Comparison of ENCODE assay signal across 9 cellular contexts in the genomic region with DNA sequence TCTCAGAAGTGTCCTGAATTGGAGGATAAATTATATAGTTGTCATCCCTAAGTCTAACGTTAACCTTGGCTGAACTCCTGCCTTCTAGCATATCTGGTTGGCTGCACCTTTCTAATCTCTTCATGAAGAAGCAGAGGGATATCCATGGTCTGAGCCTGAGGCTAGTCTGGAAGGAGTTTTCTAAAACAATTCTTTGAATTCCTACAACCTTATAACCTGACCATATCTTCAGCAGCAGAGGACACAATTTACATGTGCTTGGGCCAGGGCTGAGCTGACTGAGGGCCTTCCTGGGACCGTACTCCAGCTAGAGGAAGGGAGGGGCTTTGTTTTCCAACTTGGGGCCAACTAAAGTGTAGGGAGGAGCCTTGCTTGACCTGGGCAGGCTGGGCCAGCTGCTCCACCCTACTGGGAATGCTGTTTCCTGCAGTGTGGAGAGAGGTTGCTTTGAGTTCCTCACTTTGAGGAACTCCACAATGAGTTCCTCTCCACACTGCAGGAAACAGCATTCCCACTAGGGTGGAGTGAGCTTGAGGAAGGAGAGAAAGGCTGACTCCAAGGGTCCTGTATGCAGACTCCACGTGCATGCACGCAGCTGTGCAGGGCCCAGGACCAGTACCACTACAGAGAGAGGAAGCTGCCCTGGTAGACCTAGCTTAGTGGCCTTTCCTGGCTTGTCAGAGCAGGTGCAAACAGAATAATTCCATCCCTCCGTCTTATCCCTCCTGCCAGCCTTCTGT. TPM values are rescaled to one million over a fixed set of nuclear protein-coding genes. Genes with fewer than 3 reads are reported as not detected.
DNase-seq lines count a peak whose midpoint lies in the region; ATAC-seq and TF ChIP-seq lines count a peak whose summit lies in the region.
"Had no signal": no experiment of that assay in that cellular context is flagged by ENCODE, and none has a peak within 500 bp of the region (broad histone marks: within the 10 kb centered on the region; RNA-seq: fewer than 3 reads in every experiment).

No MANE protein-coding gene starts in this region.

- H3K27me3 ChIP-seq in heart left ventricle (no peaks in the 10 kb centered on the region), psoas muscle (ENCODE audit: insufficient read depth in 3 of 3, low read length in 2 of 3) (no peaks in the 10 kb centered on the region), Karpas-422 (ENCODE audit: low read length) (no peaks in the 10 kb centered on the region)

- H2AFZ ChIP-seq in Karpas-422 (ENCODE audit: low read length): no peak overlapping the region

- no peaks in the 10 kb centered on the region for H4K20me1 ChIP-seq in Karpas-422 (ENCODE audit: insufficient read depth, low read depth, low read length)

- no peak overlapping the region; the same call in 1 of the 2 replicates for H3K4me3 Mint-ChIP-seq in WTC11
- H3K4me3 Mint-ChIP-seq: T-helper 1 cell treated with Interleukin-12 subunit alpha and Interleukin-12 subunit beta and Interleukin-4 antibody, amounts not matched to agents 30 μg/mL and 1 μg/mL, for 36 hours had no signal

- H3K27ac ChIP-seq in heart left ventricle (peak overlapping the region; percentile 12 to 74 (median 60)), psoas muscle (peak overlapping the region; percentile 48), Karpas-422 (ENCODE audit: low read length) (no peak overlapping the region)

- peaks cover 32% of the 10 kb centered on the region for H3K4me1 Mint-ChIP-seq in WTC11

- POLR2A ChIA-PET in WTC11 (lab: Charles Lee): interaction anchor here (0.8 to 1.3 kb wide), 4 partner anchors 11 to 55 kb away, joined by 3 to 5 read pairs (median 3); a partner anchor contains a TSS

- H3K27me3 Mint-ChIP-seq in WTC11 (ENCODE audit: low read depth): no peaks in the 10 kb centered on the region

- ATAC-seq in WTC11: peak; percentile 60
- peak; percentile 71 to 92 (median 80) for ATAC-seq in heart left ventricle
- ATAC-seq in psoas muscle: peak; percentile 11 to 43 (median 36)
- no peak for ATAC-seq in GM19351 (IDR thresholded peaks at IDR 0.05; ENCODE audit: unreplicated experiment)

- CTCF ChIA-PET in WTC11 (lab: Charles Lee): interaction anchor here (0.5 to 3.0 kb wide), 7 partner anchors 10 to 158 kb away, joined by 3 to 19 read pairs (median 4); a partner anchor contains a TSS

- intact Hi-C loops in heart left ventricle (cut with DNase I): loop anchor here in 4 of 10 donors (2.0 to 5.0 kb wide), 3 partner anchors 17 to 57 kb away; a partner anchor contains a TSS
- intact Hi-C loops in psoas muscle (cut with DNase I): no loop called here

- 22 to 45% (median 34%) methylated on average over 4 to 5 of the region's 5 CpGs for WGBS in heart left ventricle, 4 donors
- WGBS in psoas muscle, 3 donors: 24 to 49% (median 29%) methylated on average over 5 of the region's 5 CpGs

- TF ChIP-seq CTCF in WTC11 (IDR thresholded peaks at IDR 0.05) (no peak), heart left ventricle (IDR thresholded peaks at IDR 0.05) (peak in 1 of 12 donors; percentile 14), psoas muscle (IDR thresholded peaks at IDR 0.05) (no peak)

- H3K4me2 ChIP-seq in Karpas-422 (ENCODE audit: low read depth, low read length, poor library complexity, severe bottlenecking): no peak overlapping the region

- no peaks in the 10 kb centered on the region for H3K9me3 ChIP-seq in heart left ventricle
- no peaks in the 10 kb centered on the region for H3K9me3 ChIP-seq in psoas muscle
- no peaks in the 10 kb centered on the region for H3K9me3 ChIP-seq in Karpas-422 (ENCODE audit: low read length)

- peak overlapping the region; percentile 89 for H3K27ac Mint-ChIP-seq in WTC11
- H3K27ac Mint-ChIP-seq: T-helper 1 cell treated with Interleukin-12 subunit alpha and Interleukin-12 subunit beta and Interleukin-4 antibody, amounts not matched to agents 30 μg/mL and 1 μg/mL, for 36 hours had no signal

- DNase-seq in Caki2 (ENCODE audit: low read depth) (peak; percentile 62), WTC11 (ENCODE audit: low spot score) (peak; percentile 36), heart left ventricle (peak in 4 of 5 donors; percentile 65 to 73 (median 68)), psoas muscle (no peak), anterior cingulate cortex (lab: John Stamatoyannopoulos, UW) (no peak), Karpas-422 (no peak)
- DNase-seq in effector CD8-positive, alpha-beta T cell (lab: John Stamatoyannopoulos, UW): no peak

- H3K4me3 ChIP-seq in heart left ventricle: no peak overlapping the region
- no peak overlapping the region for H3K4me3 ChIP-seq in psoas muscle
- H3K4me3 ChIP-seq in Karpas-422 (ENCODE audit: low read length): no peak overlapping the region

- no peak for TF ChIP-seq POLR2A in heart left ventricle (IDR thresholded peaks at IDR 0.05)

- H3K9ac ChIP-seq in Karpas-422 (ENCODE audit: low read length): no peak overlapping the region

- peaks cover 8 to 56% (median 32%) of the 10 kb centered on the region in 12 donors for H3K4me1 ChIP-seq in heart left ventricle
- H3K4me1 ChIP-seq in psoas muscle: peaks cover 48% of the 10 kb centered on the region
- H3K4me1 ChIP-seq in Karpas-422 (ENCODE audit: low read length): peaks cover 11% of the 10 kb centered on the region

- peaks cover 0 to 94% (median 82%) of the 10 kb centered on the region in 9 donors for H3K36me3 ChIP-seq in heart left ventricle
- peaks cover 7 to 90% of the 10 kb centered on the region in 2 donors for H3K36me3 ChIP-seq in psoas muscle (ENCODE audit: insufficient read depth in 1 of 2, low read depth in 1 of 2)
- peaks cover 61% of the 10 kb centered on the region for H3K36me3 ChIP-seq in Karpas-422 (ENCODE audit: insufficient read depth, low read length)

- H3K36me3 Mint-ChIP-seq in WTC11: peaks cover 41% of the 10 kb centered on the region

- H3K79me2 ChIP-seq in Karpas-422 (ENCODE audit: low read length): no peaks in the 10 kb centered on the region

- H3K9me2 ChIP-seq in Karpas-422 (replicated peaks; ENCODE audit: insufficient read depth, low read length): no peaks in the 10 kb centered on the region

- in situ Hi-C loops in Caki2 (cut with HindIII; ENCODE audit: low pct_unique_long_range_greater_than_20kb, low sequenced_read_pairs): no loop called here

- no peaks in the 10 kb centered on the region for H3K9me3 Mint-ChIP-seq in WTC11
- H3K9me3 Mint-ChIP-seq: T-helper 1 cell treated with Interleukin-12 subunit alpha and Interleukin-12 subunit beta and Interleukin-4 antibody, amounts not matched to agents 30 μg/mL and 1 μg/mL, for 36 hours had no signal

TF ChIP-seq in WTC11, 78 proteins besides CTCF, POLR2A, EP300 and RAD21 (continues in another document):
- TF ChIP-seq, protein P1, sequence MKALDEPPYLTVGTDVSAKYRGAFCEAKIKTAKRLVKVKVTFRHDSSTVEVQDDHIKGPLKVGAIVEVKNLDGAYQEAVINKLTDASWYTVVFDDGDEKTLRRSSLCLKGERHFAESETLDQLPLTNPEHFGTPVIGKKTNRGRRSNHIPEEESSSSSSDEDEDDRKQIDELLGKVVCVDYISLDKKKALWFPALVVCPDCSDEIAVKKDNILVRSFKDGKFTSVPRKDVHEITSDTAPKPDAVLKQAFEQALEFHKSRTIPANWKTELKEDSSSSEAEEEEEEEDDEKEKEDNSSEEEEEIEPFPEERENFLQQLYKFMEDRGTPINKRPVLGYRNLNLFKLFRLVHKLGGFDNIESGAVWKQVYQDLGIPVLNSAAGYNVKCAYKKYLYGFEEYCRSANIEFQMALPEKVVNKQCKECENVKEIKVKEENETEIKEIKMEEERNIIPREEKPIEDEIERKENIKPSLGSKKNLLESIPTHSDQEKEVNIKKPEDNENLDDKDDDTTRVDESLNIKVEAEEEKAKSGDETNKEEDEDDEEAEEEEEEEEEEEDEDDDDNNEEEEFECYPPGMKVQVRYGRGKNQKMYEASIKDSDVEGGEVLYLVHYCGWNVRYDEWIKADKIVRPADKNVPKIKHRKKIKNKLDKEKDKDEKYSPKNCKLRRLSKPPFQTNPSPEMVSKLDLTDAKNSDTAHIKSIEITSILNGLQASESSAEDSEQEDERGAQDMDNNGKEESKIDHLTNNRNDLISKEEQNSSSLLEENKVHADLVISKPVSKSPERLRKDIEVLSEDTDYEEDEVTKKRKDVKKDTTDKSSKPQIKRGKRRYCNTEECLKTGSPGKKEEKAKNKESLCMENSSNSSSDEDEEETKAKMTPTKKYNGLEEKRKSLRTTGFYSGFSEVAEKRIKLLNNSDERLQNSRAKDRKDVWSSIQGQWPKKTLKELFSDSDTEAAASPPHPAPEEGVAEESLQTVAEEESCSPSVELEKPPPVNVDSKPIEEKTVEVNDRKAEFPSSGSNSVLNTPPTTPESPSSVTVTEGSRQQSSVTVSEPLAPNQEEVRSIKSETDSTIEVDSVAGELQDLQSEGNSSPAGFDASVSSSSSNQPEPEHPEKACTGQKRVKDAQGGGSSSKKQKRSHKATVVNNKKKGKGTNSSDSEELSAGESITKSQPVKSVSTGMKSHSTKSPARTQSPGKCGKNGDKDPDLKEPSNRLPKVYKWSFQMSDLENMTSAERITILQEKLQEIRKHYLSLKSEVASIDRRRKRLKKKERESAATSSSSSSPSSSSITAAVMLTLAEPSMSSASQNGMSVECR (CRISPR knock-in tag; IDR thresholded peaks at IDR 0.05; ENCODE audit: borderline replicate concordance): no peak

RNA-seq across cellular contexts. Expression of a gene that starts 19.6 kb away (rescaled TPM):
- 9.2 and 9.6 TPM in 2 replicates for total RNA-seq in Caki2 (2014; rRNA removed; shearing (Covaris generic); ENCODE audit: low replicate concordance)
- 14.6 to 16.7 TPM (median 15.3 TPM) in 3 replicates for total RNA-seq in WTC11 (2021)
- total RNA-seq in heart left ventricle: 10 to 100 TPM; 14.0 to 26.8 (median 18.8) TPM
- polyA plus RNA-seq in heart left ventricle: 1 to 10 TPM; 6.5 to 7.6 TPM
- 10 to 100 TPM; 28.2 to 63.3 (median 38.9) TPM for total RNA-seq in psoas muscle
- polyA plus RNA-seq in psoas muscle: 10 to 100 TPM in 2 of 3 donors, 1 to 10 TPM in 1; 7.3 to 17.5 (median 17.3) TPM
- 23.4 and 25.8 TPM in 2 replicates for total RNA-seq in Karpas-422 (2014; rRNA removed; shearing (Covaris generic); ENCODE audit: low replicate concordance)

RNA-seq across cellular contexts. Expression of a gene that starts 54.1 kb away (rescaled TPM):
- 85.3 and 131 TPM in 2 replicates for total RNA-seq in Caki2 (2014; rRNA removed; shearing (Covaris generic); ENCODE audit: low replicate concordance)
- total RNA-seq in WTC11 (2021) (112 to 114 TPM (median 113 TPM) in 3 replicates), heart left ventricle (100 to 1,000 TPM in 6 of 9 donors, 10 to 100 TPM in 3; 49.0 to 137 (median 118) TPM), psoas muscle (10 to 100 TPM; 52.0 to 94.2 (median 85.8) TPM)
- polyA plus RNA-seq in heart left ventricle (100 to 1,000 TPM in 1 of 2 donors, 10 to 100 TPM in 1; 87.7 to 164 TPM), psoas muscle (100 to 1,000 TPM in 2 of 3 donors, 10 to 100 TPM in 1; 83.4 to 229 (median 137) TPM)
- 40.1 and 79.1 TPM in 2 replicates for total RNA-seq in Karpas-422 (2014; rRNA removed; shearing (Covaris generic); ENCODE audit: low replicate concordance)

Comparison
In these comparisons a context has a peak if more than half of its experiments do, and no peak if none do; other contexts are left out.
1. DNase-seq: peak in Caki2 (single experiment), WTC11 (single experiment) and heart left ventricle (4 of 5); none in psoas muscle (0 of 2), anterior cingulate cortex (0 of 58), Karpas-422 (single experiment) and effector CD8-positive, alpha-beta T cell (single experiment).